ENCODE assay signal across 10 cellular contexts in genomic region chr9:1726993-1727759, GRCh38.
DNase-seq lines count a peak whose midpoint lies in the region; ATAC-seq and TF ChIP-seq lines count a peak whose summit lies in the region.
"Had no signal": no experiment of that assay in that cellular context is flagged by ENCODE, and none has a peak within 500 bp of the region (broad histone marks: within the 10 kb centered on the region; RNA-seq: fewer than 3 reads in every experiment).

No MANE protein-coding gene starts in this region.

- H3K27me3 Mint-ChIP-seq in activated T-cell treated with anti-CD3 and anti-CD28 coated beads, Interleukin-2, amount 50 U/mL, for 72 hours (ENCODE audit: low read depth), result peaks cover 19% of the 10 kb centered on the region

- TF ChIP-seq CTCF in GM10266 (IDR thresholded peaks at IDR 0.05; ENCODE audit: control insufficient read depth, insufficient read depth, low read depth, missing control alignments), result peak; percentile 29

- H3K36me3 Mint-ChIP-seq in activated T-cell treated with anti-CD3 and anti-CD28 coated beads, Interleukin-2, amount 50 U/mL, for 72 hours (ENCODE audit: insufficient read depth in 2 of 2), result no peaks in the 10 kb centered on the region
- H3K36me3 Mint-ChIP-seq: natural killer cell had no signal

- ATAC-seq in GM19351 (IDR thresholded peaks at IDR 0.05; ENCODE audit: unreplicated experiment), result peak; percentile 61
- no peak for ATAC-seq in activated T-cell treated with anti-CD3 and anti-CD28 coated beads, Interleukin-2, amount 50 U/mL, for 72 hours (replicated peaks in 1 of 2)

- DNase-seq in GM10266 (ENCODE audit: extremely low spot score), result peak; percentile 10
- peak; percentile 16 for DNase-seq in NCI-H1694 treated with DMSO at 0.1 percent for 48 hours (lab: John Stamatoyannopoulos, UW)
- peak; percentile 43 for DNase-seq in iPS-NIHi7 (ENCODE audit: extremely low spot score)
- DNase-seq in posterior cingulate gyrus, result no peak
- DNase-seq in germinal center (ENCODE audit: low spot score), result no peak
- no peak for DNase-seq in activated T-cell treated with anti-CD3 and anti-CD28 coated beads, Interleukin-2, amount 50 U/mL, for 72 hours
- DNase-seq: activated CD4-positive, CD25-positive, alpha-beta regulatory T cell treated with anti-CD3 and anti-CD28 coated beads, Interleukin-2, amount 50 U/mL, for 72 hours; natural killer cell; NCI-H2029 treated with DMSO at 0.1 percent for 48 hours had no signal

- H3K9me3 Mint-ChIP-seq in activated T-cell treated with anti-CD3 and anti-CD28 coated beads, Interleukin-2, amount 50 U/mL, for 72 hours, result no peaks in the 10 kb centered on the region
- H3K9me3 Mint-ChIP-seq: natural killer cell had no signal

- intact Hi-C loops in posterior cingulate gyrus (cut with DNase I), result no loop called here

- H3K27ac Mint-ChIP-seq in activated T-cell treated with anti-CD3 and anti-CD28 coated beads, Interleukin-2, amount 50 U/mL, for 72 hours, result no peak overlapping the region
- H3K27ac Mint-ChIP-seq: natural killer cell had no signal

- no peak overlapping the region for H3K4me3 Mint-ChIP-seq in activated T-cell treated with anti-CD3 and anti-CD28 coated beads, Interleukin-2, amount 50 U/mL, for 72 hours
- H3K4me3 Mint-ChIP-seq: natural killer cell had no signal

- no peaks in the 10 kb centered on the region for H3K4me1 Mint-ChIP-seq in activated T-cell treated with anti-CD3 and anti-CD28 coated beads, Interleukin-2, amount 50 U/mL, for 72 hours (ENCODE audit: low read depth)
- H3K4me1 Mint-ChIP-seq: natural killer cell had no signal

Comparison
In these comparisons a context has a peak if more than half of its experiments do, and no peak if none do; other contexts are left out.
1. DNase-seq: peak in GM10266 (single experiment), NCI-H1694 treated with DMSO at 0.1 percent for 48 hours (single experiment) and iPS-NIHi7 (single experiment); none in posterior cingulate gyrus (0 of 10), germinal center (single experiment) and activated T-cell treated with anti-CD3 and anti-CD28 coated beads, Interleukin-2, amount 50 U/mL, for 72 hours (0 of 2).